ENCODE assay signal across 9 cellular contexts in genomic region chr1:115112496-115113375, GRCh38. TPM values are rescaled to one million over a fixed set of nuclear protein-coding genes. Genes with fewer than 3 reads are reported as not detected.
A peak's percentile ranks its signal among the peaks of the same experiment; 100 is the strongest.
DNase-seq lines count a peak whose midpoint lies in the region; ATAC-seq and TF ChIP-seq lines count a peak whose summit lies in the region.
"Had no signal": no experiment of that assay in that cellular context is flagged by ENCODE, and none has a peak within 500 bp of the region (broad histone marks: within the 10 kb centered on the region; RNA-seq: fewer than 3 reads in every experiment).

No MANE protein-coding gene starts in this region.

- peaks cover 0 to 9% (median 0%) of the 10 kb centered on the region in 3 donors for H3K4me1 ChIP-seq in esophagus squamous epithelium

- no peaks in the 10 kb centered on the region for H3K36me3 ChIP-seq in esophagus squamous epithelium
- H3K36me3 ChIP-seq: SJSA1 had no signal

- peaks cover 4% of the 10 kb centered on the region for H3K27me3 Mint-ChIP-seq in osteocyte (ENCODE audit: unreplicated experiment)

- H3K27ac ChIP-seq in esophagus squamous epithelium = no peak overlapping the region
- H3K27ac ChIP-seq: SJSA1 had no signal

- TF ChIP-seq CTCF in LNCaP clone FGC (IDR thresholded peaks at IDR 0.05; ENCODE audit: control insufficient read depth, extremely low read depth, insufficient read depth) = peak; percentile 92
- TF ChIP-seq CTCF in esophagus squamous epithelium (IDR thresholded peaks at IDR 0.05) = peak; percentile 79 to 94 (median 90)
- TF ChIP-seq CTCF in osteocyte (IDR thresholded peaks at IDR 0.05) = peak; percentile 93

- peaks cover 6% of the 10 kb centered on the region for H3K9me3 Mint-ChIP-seq in osteocyte (ENCODE audit: unreplicated experiment)

- peaks cover 32% of the 10 kb centered on the region for H3K4me1 Mint-ChIP-seq in osteocyte (ENCODE audit: unreplicated experiment)

- WGBS in esophagus squamous epithelium, 2 donors = 24 to 27% methylated on average over 10 to 18 of the region's 18 CpGs

- H3K27ac Mint-ChIP-seq in osteocyte (ENCODE audit: unreplicated experiment) = no peak overlapping the region

- no peak for ATAC-seq in HG03439 (IDR thresholded peaks at IDR 0.05; ENCODE audit: unreplicated experiment)
- ATAC-seq in HG03097 (IDR thresholded peaks at IDR 0.05; ENCODE audit: low FRiP score, unreplicated experiment) = no peak

- H3K4me3 Mint-ChIP-seq in osteocyte (ENCODE audit: unreplicated experiment) = no peak overlapping the region

- no peaks in the 10 kb centered on the region for H3K36me3 Mint-ChIP-seq in osteocyte (ENCODE audit: unreplicated experiment)

- DNase-seq in Daoy (ENCODE audit: low read depth) (peak; percentile 55), LNCaP clone FGC (ENCODE audit: low read depth) (no peak), esophagus squamous epithelium (lab: John Stamatoyannopoulos, UW) (no peak), osteocyte (ENCODE audit: extremely low spot score, unreplicated experiment) (no peak), NCI-H69 (lab: John Stamatoyannopoulos, UW) (no peak)
- peak; percentile 86 for DNase-seq in activated CD8-positive, alpha-beta memory T cell treated with anti-CD3 and anti-CD28 coated beads for 24 hours

- TF ChIP-seq POLR2A in esophagus squamous epithelium (IDR thresholded peaks at IDR 0.05) = no peak

- no peaks in the 10 kb centered on the region for H3K9me3 ChIP-seq in esophagus squamous epithelium
- H3K9me3 ChIP-seq: SJSA1 had no signal

- intact Hi-C loops in esophagus squamous epithelium (cut with DNase I) = no loop called here

- no peaks in the 10 kb centered on the region for H3K27me3 ChIP-seq in esophagus squamous epithelium
- H3K27me3 ChIP-seq: SJSA1 had no signal

- H3K4me3 ChIP-seq in LNCaP clone FGC (ENCODE audit: low read depth, low read length) (no peak overlapping the region), esophagus squamous epithelium (no peak overlapping the region)
- H3K4me3 ChIP-seq: SJSA1 had no signal

RNA-seq across cellular contexts. Expression of gene TSPAN2, which starts 23.4 kb away (rescaled TPM):
- total RNA-seq in Daoy (2014; rRNA removed; shearing (Covaris generic)) = 11.7 and 14.9 TPM in 2 replicates
- total RNA-seq in esophagus squamous epithelium (1 to 10 TPM in 2 of 4 donors, under 1 TPM in 2; 0.83 to 7.6 (median 3.9) TPM), osteocyte (3.1 and 3.5 TPM in 2 replicates)

Comparison
In these comparisons a context has a peak if more than half of its experiments do, and no peak if none do; other contexts are left out.
1. DNase-seq: peak in Daoy (single experiment) and activated CD8-positive, alpha-beta memory T cell treated with anti-CD3 and anti-CD28 coated beads for 24 hours (single experiment); none in LNCaP clone FGC (single experiment), esophagus squamous epithelium (single experiment), osteocyte (single experiment) and NCI-H69 (single experiment).
2. Peak in every context shown above with its lines, with median percentiles within 50 percentile points of each other: CTCF ChIP-seq.